1 cellular context compared by ENCODE assay signal in the genomic region with DNA sequence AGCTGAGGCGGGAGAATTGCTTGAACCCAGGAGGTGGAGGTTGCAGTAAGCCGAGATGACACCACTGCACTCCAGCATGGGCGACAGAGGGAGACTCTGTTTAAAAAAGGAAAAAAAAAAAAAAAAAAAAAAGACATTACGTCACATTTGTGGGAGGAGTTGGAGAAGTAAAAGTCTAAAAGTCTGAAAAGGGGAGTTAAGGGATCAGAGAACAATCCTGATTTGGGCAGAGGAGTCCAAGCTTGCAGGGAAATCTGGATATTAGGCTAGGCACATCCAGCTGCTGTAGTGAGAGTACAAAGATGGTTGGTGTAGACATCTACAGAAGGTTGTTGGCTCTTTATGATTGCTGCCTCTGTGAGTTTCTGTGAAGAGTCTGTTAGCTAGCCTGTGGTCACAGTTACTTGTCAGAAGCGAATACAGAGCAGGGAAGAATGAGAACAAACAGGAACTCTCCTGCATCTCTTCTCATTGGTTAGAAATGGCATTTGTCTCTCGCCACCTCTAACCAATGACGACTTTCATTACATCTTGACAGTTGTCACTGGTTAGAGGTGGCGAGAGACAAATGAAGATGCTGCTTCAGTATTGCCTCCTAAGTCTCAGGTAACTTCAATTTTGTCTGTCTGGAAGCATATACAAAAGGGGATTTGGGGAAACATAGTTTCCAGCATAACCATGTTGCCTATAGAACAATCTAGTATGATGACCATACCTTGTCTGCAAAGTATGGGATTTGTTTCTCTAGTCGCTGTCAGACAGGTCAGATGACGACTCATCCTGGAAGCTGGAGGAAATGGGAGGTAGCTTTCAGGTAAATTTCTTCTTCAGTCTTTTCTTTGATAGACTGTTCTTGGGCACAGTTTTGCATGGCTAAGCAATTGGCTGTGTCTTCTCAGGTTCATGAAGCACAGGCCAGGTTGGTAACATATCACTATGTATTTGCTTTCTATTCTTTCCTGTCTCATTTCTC.
TF ChIP-seq lines count a peak whose summit lies in the region.

No MANE protein-coding gene starts in this region.

TF ChIP-seq in HCT116, 20 proteins besides CTCF, POLR2A, EP300 and RAD21 (continued from another document):
- no peak for TF ChIP-seq REST (IDR thresholded peaks at IDR 0.05; ENCODE audit: low read depth)
- TF ChIP-seq, protein P1, sequence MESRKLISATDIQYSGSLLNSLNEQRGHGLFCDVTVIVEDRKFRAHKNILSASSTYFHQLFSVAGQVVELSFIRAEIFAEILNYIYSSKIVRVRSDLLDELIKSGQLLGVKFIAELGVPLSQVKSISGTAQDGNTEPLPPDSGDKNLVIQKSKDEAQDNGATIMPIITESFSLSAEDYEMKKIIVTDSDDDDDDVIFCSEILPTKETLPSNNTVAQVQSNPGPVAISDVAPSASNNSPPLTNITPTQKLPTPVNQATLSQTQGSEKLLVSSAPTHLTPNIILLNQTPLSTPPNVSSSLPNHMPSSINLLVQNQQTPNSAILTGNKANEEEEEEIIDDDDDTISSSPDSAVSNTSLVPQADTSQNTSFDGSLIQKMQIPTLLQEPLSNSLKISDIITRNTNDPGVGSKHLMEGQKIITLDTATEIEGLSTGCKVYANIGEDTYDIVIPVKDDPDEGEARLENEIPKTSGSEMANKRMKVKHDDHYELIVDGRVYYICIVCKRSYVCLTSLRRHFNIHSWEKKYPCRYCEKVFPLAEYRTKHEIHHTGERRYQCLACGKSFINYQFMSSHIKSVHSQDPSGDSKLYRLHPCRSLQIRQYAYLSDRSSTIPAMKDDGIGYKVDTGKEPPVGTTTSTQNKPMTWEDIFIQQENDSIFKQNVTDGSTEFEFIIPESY (IDR thresholded peaks at IDR 0.05; ENCODE audit: extremely low read depth, insufficient replicate concordance, low read length): no peak
- TF ChIP-seq JUND (IDR thresholded peaks at IDR 0.05): no peak
- TF ChIP-seq EZH2 (IDR thresholded peaks at IDR 0.05): no peak
- no peak for TF ChIP-seq EZH2phosphoT487 (IDR thresholded peaks at IDR 0.05; ENCODE audit: borderline replicate concordance)
- no peak for TF ChIP-seq SRF (IDR thresholded peaks at IDR 0.05; ENCODE audit: low read depth)
- TF ChIP-seq CEBPB (IDR thresholded peaks at IDR 0.05; ENCODE audit: low read depth): no peak
- no peak for TF ChIP-seq YY1 (IDR thresholded peaks at IDR 0.05; ENCODE audit: extremely low read depth, insufficient replicate concordance, low read depth, low read length)
- TF ChIP-seq ZFX (IDR thresholded peaks at IDR 0.05): no peak
- no peak for TF ChIP-seq ATF3 (IDR thresholded peaks at IDR 0.05)
- no peak for TF ChIP-seq ZNF274 (IDR thresholded peaks at IDR 0.05; ENCODE audit: low read depth, low read length)
